1 cellular context compared by ENCODE assay signal in genomic region chr1:17010601-17011438, GRCh38.
TF ChIP-seq lines count a peak whose summit lies in the region.

No MANE protein-coding gene starts in this region.

TF ChIP-seq in H1, 55 proteins besides CTCF, POLR2A, EP300 and RAD21:
- TF ChIP-seq CREB1 (IDR thresholded peaks at IDR 0.05) (no peak), CTBP2 (IDR thresholded peaks at IDR 0.05; ENCODE audit: borderline replicate concordance, insufficient read depth, insufficient read length, low read length) (no peak), JUN (IDR thresholded peaks at IDR 0.05; ENCODE audit: low read depth, low read length) (no peak), NANOG (IDR thresholded peaks at IDR 0.05; ENCODE audit: insufficient read depth, low read depth, low read length, poor library complexity, severe bottlenecking) (no peak), SUZ12 (IDR thresholded peaks at IDR 0.05; ENCODE audit: low read length) (no peak), ATF3 (IDR thresholded peaks at IDR 0.05; ENCODE audit: insufficient read depth, low read depth, low read length) (no peak), KDM5A (IDR thresholded peaks at IDR 0.05; ENCODE audit: low read length) (no peak), TAF1 (IDR thresholded peaks at IDR 0.05; ENCODE audit: low read depth, low read length) (no peak), CEBPB (IDR thresholded peaks at IDR 0.05; ENCODE audit: low read depth, low read length) (peak; percentile 37; the same call in 1 of the 2 replicates), E2F6 (IDR thresholded peaks at IDR 0.05) (no peak), BACH1 (IDR thresholded peaks at IDR 0.05; ENCODE audit: low read length) (no peak), TCF12 (IDR thresholded peaks at IDR 0.05; ENCODE audit: low read depth, low read length) (no peak), RFX5 (IDR thresholded peaks at IDR 0.05; ENCODE audit: borderline replicate concordance, low read depth, low read length) (no peak), RNF2 (IDR thresholded peaks at IDR 0.05; ENCODE audit: borderline replicate concordance, low read depth, low read length, missing control alignments, poor library complexity, severe bottlenecking) (no peak), POLR2AphosphoS5 (IDR thresholded peaks at IDR 0.05; ENCODE audit: low read depth, low read length) (no peak), GTF2F1 (IDR thresholded peaks at IDR 0.05; ENCODE audit: borderline replicate concordance, low read depth, low read length) (no peak), GABPA (IDR thresholded peaks at IDR 0.05; ENCODE audit: borderline replicate concordance, insufficient read depth, low read length) (no peak), CHD2 (IDR thresholded peaks at IDR 0.05; ENCODE audit: low read length) (no peak), FOSL1 (IDR thresholded peaks at IDR 0.05; ENCODE audit: insufficient read depth, low read depth, low read length) (no peak), RBBP5 (IDR thresholded peaks at IDR 0.05; ENCODE audit: borderline replicate concordance, low read depth, low read length) (no peak), SP4 (IDR thresholded peaks at IDR 0.05; ENCODE audit: low read length) (no peak), JUND (IDR thresholded peaks at IDR 0.05; ENCODE audit: low read length) (no peak), SRF (IDR thresholded peaks at IDR 0.05; ENCODE audit: low read depth, low read length) (no peak), USF2 (IDR thresholded peaks at IDR 0.05; ENCODE audit: low read length) (no peak), SAP30 (IDR thresholded peaks at IDR 0.05; ENCODE audit: insufficient read depth, insufficient replicate concordance, low read length) (peak; percentile 27), TEAD4 (IDR thresholded peaks at IDR 0.05; ENCODE audit: low read depth, low read length) (no peak), RXRA (IDR thresholded peaks at IDR 0.05; ENCODE audit: insufficient read depth, low read depth, low read length) (no peak), ATF2 (IDR thresholded peaks at IDR 0.05; ENCODE audit: low read length) (no peak), MAFK (IDR thresholded peaks at IDR 0.05; ENCODE audit: low read depth, low read length) (no peak), YY1 (IDR thresholded peaks at IDR 0.05; ENCODE audit: low read depth, low read length) (no peak), TBP (IDR thresholded peaks at IDR 0.05; ENCODE audit: low read depth, low read length) (no peak), SIRT6 (IDR thresholded peaks at IDR 0.05; ENCODE audit: low read length) (no peak), CBX8 (IDR thresholded peaks at IDR 0.05; ENCODE audit: borderline replicate concordance, low read depth, low read length) (no peak), BRCA1 (IDR thresholded peaks at IDR 0.05; ENCODE audit: low read depth, low read length) (no peak), SIN3A (conservative IDR thresholded peaks at IDR 0.05 in 1 of 2, IDR thresholded peaks at IDR 0.05 in 1 of 2; ENCODE audit: low read depth in 1 of 2, low read length in 2 of 2) (0 out of 4 replicates have a peak, but pooled peaks of 1 of the 2 experiments have one; percentile 11), HDAC2 (IDR thresholded peaks at IDR 0.05; ENCODE audit: borderline replicate concordance in 1 of 2, low read depth in 2 of 2, low read length in 2 of 2) (0 out of 4 replicates have a peak, but pooled peaks of 1 of the 2 experiments have one; percentile 25), EZH2 (IDR thresholded peaks at IDR 0.05; ENCODE audit: low read depth, low read length, severe bottlenecking) (no peak), SP1 (IDR thresholded peaks at IDR 0.05; ENCODE audit: low read depth, low read length) (no peak), HDAC6 (IDR thresholded peaks at IDR 0.05; ENCODE audit: low read depth, low read length) (no peak), SP2 (IDR thresholded peaks at IDR 0.05; ENCODE audit: low read length) (no peak), PHF8 (conservative IDR thresholded peaks at IDR 0.05; ENCODE audit: low read depth, low read length) (no peak), CHD7 (IDR thresholded peaks at IDR 0.05; ENCODE audit: insufficient replicate concordance, low read length) (no peak), BCL11A (IDR thresholded peaks at IDR 0.05; ENCODE audit: low read depth in 2 of 2, low read length in 2 of 2) (no peak), CHD1 (IDR thresholded peaks at IDR 0.05; ENCODE audit: low read depth, low read length) (no peak), TAF7 (optimal IDR thresholded peaks at IDR 0.05; ENCODE audit: borderline replicate concordance, low read depth, low read length) (no peak), ASH2L (IDR thresholded peaks at IDR 0.05; ENCODE audit: low read length) (peak; percentile 29), KDM1A (IDR thresholded peaks at IDR 0.05; ENCODE audit: borderline replicate concordance, low read length) (0 out of 2 replicates have a peak, but pooled peaks have one; percentile 26)
TF ChIP-seq in H1: peak in this region for 6.
